ENCODE assay signal across 12 cellular contexts in the genomic region with DNA sequence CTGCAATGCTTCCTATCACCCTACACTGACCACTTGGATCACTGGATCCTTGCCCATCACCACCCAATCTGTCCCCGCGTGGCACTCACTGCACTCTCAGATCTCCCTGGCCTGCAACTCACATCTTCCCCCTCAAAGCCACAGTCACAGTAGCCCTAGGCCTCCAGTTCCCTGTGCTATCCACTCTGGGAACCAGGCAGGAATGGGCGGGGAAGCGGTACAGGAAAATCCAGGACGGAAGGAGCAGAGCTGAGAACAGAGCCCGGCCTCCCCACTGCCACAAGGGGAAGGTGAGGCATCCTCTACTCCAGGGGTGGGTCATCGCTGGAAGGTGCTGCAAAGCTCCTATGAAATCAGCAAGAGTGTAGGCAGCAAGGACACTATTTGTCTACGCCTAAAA.
DNase-seq lines count a peak whose midpoint lies in the region; ATAC-seq, FAIRE-seq and TF ChIP-seq lines count a peak whose summit lies in the region.
"Had no signal": no experiment of that assay in that cellular context is flagged by ENCODE, and none has a peak within 500 bp of the region (broad histone marks: within the 10 kb centered on the region; RNA-seq: fewer than 3 reads in every experiment).

No MANE protein-coding gene starts in this region.

- TF ChIP-seq CTCF in CD14-positive monocyte (IDR thresholded peaks at IDR 0.05) (no peak), IMR-90 (conservative IDR thresholded peaks at IDR 0.05; ENCODE audit: low read depth, low read length) (no peak), hepatocyte (IDR thresholded peaks at IDR 0.05; ENCODE audit: poor library complexity) (no peak), osteocyte (IDR thresholded peaks at IDR 0.05) (no peak), SK-N-SH (IDR thresholded peaks at IDR 0.05) (no peak)

- intact Hi-C loops in CD14-positive monocyte (cut with micrococcal nuclease) (no loop called here), IMR-90 (cut with micrococcal nuclease) (no loop called here)

- TF ChIP-seq RAD21 in IMR-90 (IDR thresholded peaks at IDR 0.05; ENCODE audit: low read length) (no peak), SK-N-SH (IDR thresholded peaks at IDR 0.05; ENCODE audit: low read length) (no peak)

- no peak overlapping the region for H2BK15ac ChIP-seq in IMR-90 (ENCODE audit: low read depth, low read length)

- peak overlapping the region; percentile 46; the same call in 1 of the 2 replicates for H3K23ac ChIP-seq in IMR-90 (ENCODE audit: low read depth, low read length)

- H3F3A ChIP-seq in SK-N-SH (replicated peaks; ENCODE audit: insufficient read depth), result no peaks in the 10 kb centered on the region

- H4K91ac ChIP-seq in IMR-90 (ENCODE audit: insufficient read depth, low read depth, low read length), result no peak overlapping the region

- no peak overlapping the region for H3K4me3 ChIP-seq in IMR-90 (ENCODE audit: insufficient read depth, low read depth, low read length)
- H3K4me3 ChIP-seq in hepatocyte, result no peak overlapping the region
- no peak overlapping the region for H3K4me3 ChIP-seq in SK-N-SH (ENCODE audit: low read depth in 2 of 2, low read length in 1 of 2)

- H3K79me1 ChIP-seq in IMR-90 (ENCODE audit: low read depth in 1 of 2, low read length in 2 of 2), result no peaks in the 10 kb centered on the region

- in situ Hi-C loops in IMR-90 (cut with MboI; ENCODE audit: low sequenced_read_pairs), result no loop called here

- H3K4ac ChIP-seq in IMR-90 (ENCODE audit: low read depth, low read length), result no peak overlapping the region

- H4K5ac ChIP-seq in IMR-90 (ENCODE audit: low read depth, low read length), result no peak overlapping the region

- no peak overlapping the region for H2AK5ac ChIP-seq in IMR-90 (ENCODE audit: low read depth, low read length)

- peaks cover 5% of the 10 kb centered on the region; the same call in 1 of the 2 replicates for H3K4me1 ChIP-seq in IMR-90 (ENCODE audit: control insufficient read depth, insufficient read depth, low read length)
- no peaks in the 10 kb centered on the region for H3K4me1 ChIP-seq in hepatocyte (ENCODE audit: insufficient read depth)
- no peaks in the 10 kb centered on the region; a peak in 1 of 4 replicates for H3K4me1 ChIP-seq in SK-N-SH (ENCODE audit: control insufficient read depth in 1 of 2, insufficient read depth in 2 of 2, low read depth in 1 of 2, low read length in 1 of 2)

- TF ChIP-seq POLR2A in IMR-90 (IDR thresholded peaks at IDR 0.05; ENCODE audit: low read depth, low read length) (no peak), GM12891 (IDR thresholded peaks at IDR 0.05; ENCODE audit: low read depth, low read length) (no peak)

- no peak overlapping the region for H3K27ac ChIP-seq in IMR-90 (ENCODE audit: insufficient read depth, low read length)
- no peak overlapping the region for H3K27ac ChIP-seq in hepatocyte
- H3K27ac ChIP-seq in SK-N-SH (ENCODE audit: low read depth in 2 of 2, low read length in 1 of 2), result no peak overlapping the region
- H3K27ac ChIP-seq: KMS-11 had no signal

- dilution Hi-C loops in IMR-90 (cut with HindIII; ENCODE audit: low sequenced_read_pairs, unreplicated experiment), result no loop called here

- H3K4me2 ChIP-seq in IMR-90 (ENCODE audit: low read depth, low read length) (no peak overlapping the region), hepatocyte (peak overlapping the region; percentile 96), SK-N-SH (no peak overlapping the region)
- H3K4me2 ChIP-seq: KMS-11 had no signal

- H3K36me3 Mint-ChIP-seq in CD14-positive monocyte (peaks cover 4 to 10% of the 10 kb centered on the region in 2 donors), osteocyte (ENCODE audit: unreplicated experiment) (peaks cover 3% of the 10 kb centered on the region)
- H3K36me3 Mint-ChIP-seq: activated CD8-positive, alpha-beta memory T cell treated with anti-CD3 and anti-CD28 coated beads, Interleukin-2, amount 10 ng/mL, durations not matched to agents 7 days and 5 days had no signal

- 60% methylated on average over 1 of the region's 8 CpGs; no CpG with 5 or more reads in 1 of the 2 experiments for WGBS in IMR-90 (ENCODE audit: extremely low coverage in 2 of 2, insufficient read length in 1 of 2), 2 experiments
- 85% methylated on average over 8 of the region's 8 CpGs for WGBS in hepatocyte (ENCODE audit: low lambda C conversion rate, missing lambda C conversion rate)
- 65% methylated on average over 8 of the region's 8 CpGs for WGBS in SK-N-SH (ENCODE audit: low lambda C conversion rate)

- no TSS peak for BruUV-seq in IMR-90 (replicated peaks; lab: Mats Ljungman, UMichigan)

- no peaks in the 10 kb centered on the region for H3K9me2 ChIP-seq in hepatocyte (replicated peaks; ENCODE audit: insufficient read depth)
- H3K9me2 ChIP-seq in SK-N-SH, result no peaks in the 10 kb centered on the region

- H2BK20ac ChIP-seq in IMR-90 (ENCODE audit: low read depth, low read length), result no peak overlapping the region

- H4K8ac ChIP-seq in IMR-90 (ENCODE audit: low read depth in 2 of 2, low read length in 2 of 2), result no peak overlapping the region

- no peak overlapping the region for H2AFZ ChIP-seq in IMR-90 (replicated peaks; ENCODE audit: low read length, poor library complexity)
- H2AFZ ChIP-seq in hepatocyte, result no peak overlapping the region
- no peak overlapping the region for H2AFZ ChIP-seq in SK-N-SH (ENCODE audit: low read depth)

- H2BK5ac ChIP-seq in IMR-90 (ENCODE audit: low read depth, low read length, poor library complexity, severe bottlenecking), result no peak overlapping the region

- H3K27me3 ChIP-seq in IMR-90 (ENCODE audit: control insufficient read depth, insufficient read depth, low read length), result peaks cover 16% of the 10 kb centered on the region
- peaks cover 23% of the 10 kb centered on the region for H3K27me3 ChIP-seq in hepatocyte
- H3K27me3 ChIP-seq in SK-N-SH (ENCODE audit: insufficient read depth), result peaks cover 45% of the 10 kb centered on the region; the same call in 1 of the 2 replicates

- no peak overlapping the region; the same call in 1 of the 2 replicates for H2BK120ac ChIP-seq in IMR-90 (ENCODE audit: low read depth, low read length)

- H3K27me3 Mint-ChIP-seq in CD14-positive monocyte (ENCODE audit: low read depth in 3 of 3) (peaks cover 32 to 45% (median 37%) of the 10 kb centered on the region in 3 donors), osteocyte (ENCODE audit: unreplicated experiment) (peaks cover 22% of the 10 kb centered on the region)

- H3K18ac ChIP-seq in IMR-90 (ENCODE audit: low read depth, low read length), result no peak overlapping the region

- H3K56ac ChIP-seq in IMR-90 (ENCODE audit: extremely low read depth, insufficient read depth, low read length), result no peak overlapping the region

- H3K14ac ChIP-seq in IMR-90 (replicated peaks; ENCODE audit: low read depth, low read length), result no peak overlapping the region

- H3K36me3 ChIP-seq in IMR-90 (ENCODE audit: control insufficient read depth, insufficient read depth, low read length) (no peaks in the 10 kb centered on the region), hepatocyte (replicated peaks; ENCODE audit: insufficient read depth, low read depth) (no peaks in the 10 kb centered on the region), SK-N-SH (replicated peaks in 1 of 2; ENCODE audit: control insufficient read depth in 1 of 2, insufficient read depth in 2 of 2, low read length in 1 of 2) (no peaks in the 10 kb centered on the region)

- DNase-seq in CD14-positive monocyte (ENCODE audit: low spot score) (no peak), IMR-90 (no peak), hepatocyte (ENCODE audit: low spot score) (no peak), osteocyte (ENCODE audit: extremely low spot score, unreplicated experiment) (no peak), SK-N-SH (no peak), GM12891 (ENCODE audit: insufficient read length, low spot score) (no peak), kidney tubule cell (ENCODE audit: low spot score) (no peak)
- DNase-seq: activated CD8-positive, alpha-beta memory T cell treated with anti-CD3 and anti-CD28 coated beads, Interleukin-2, amount 10 ng/mL, durations not matched to agents 7 days and 5 days; erythroblast; NCI-H2029 had no signal

- H3K79me2 ChIP-seq in hepatocyte (no peaks in the 10 kb centered on the region), SK-N-SH (ENCODE audit: insufficient read depth) (no peaks in the 10 kb centered on the region)

- H3K9me3 ChIP-seq in IMR-90 (ENCODE audit: control insufficient read depth, insufficient read depth, low read length) (no peaks in the 10 kb centered on the region), hepatocyte (ENCODE audit: low read depth) (no peaks in the 10 kb centered on the region), SK-N-SH (no peaks in the 10 kb centered on the region)

- no peaks in the 10 kb centered on the region for H4K20me1 ChIP-seq in IMR-90 (ENCODE audit: insufficient read depth, low read length)
- H4K20me1 ChIP-seq in hepatocyte (ENCODE audit: insufficient read depth, poor library complexity, severe bottlenecking), result no peaks in the 10 kb centered on the region
- no peaks in the 10 kb centered on the region for H4K20me1 ChIP-seq in SK-N-SH (ENCODE audit: insufficient read depth)

- H3K9me1 ChIP-seq in IMR-90 (ENCODE audit: insufficient read depth, low read length), result no peaks in the 10 kb centered on the region

- peak overlapping the region; percentile 83 to 97 for H3K4me3 Mint-ChIP-seq in CD14-positive monocyte
- H3K4me3 Mint-ChIP-seq in osteocyte (ENCODE audit: unreplicated experiment), result peak overlapping the region; percentile 72

- H3K9ac ChIP-seq in IMR-90 (ENCODE audit: low read depth, low read length) (no peak overlapping the region), SK-N-SH (no peak overlapping the region)
- H3K9ac ChIP-seq: KMS-11 had no signal

- CTCF ChIA-PET in IMR-90 (lab: Yijun Ruan, JAX) (no interaction called here), SK-N-SH (lab: Yijun Ruan, JAX) (interaction anchor here (1.0 to 2.1 kb wide), 4 partner anchors 13 to 639 kb away, joined by 3 to 6 read pairs (median 4); no protein-coding TSS in a partner anchor)

- POLR2A ChIA-PET in IMR-90 (lab: Charles Lee; ENCODE audit: unreplicated experiment), result no interaction called here
- POLR2A ChIA-PET in SK-N-SH (lab: Yijun Ruan, JAX), result no interaction called here

- H3K9me3 Mint-ChIP-seq in CD14-positive monocyte, result peaks cover 0 to 10% (median 8%) of the 10 kb centered on the region in 7 donors
- H3K9me3 Mint-ChIP-seq in osteocyte (ENCODE audit: unreplicated experiment), result no peaks in the 10 kb centered on the region

- FAIRE-seq in GM12891 (lab: Jason Lieb, UNC), result no peak

- H3K27ac Mint-ChIP-seq in CD14-positive monocyte, result no peak overlapping the region
- no peak overlapping the region for H3K27ac Mint-ChIP-seq in osteocyte (ENCODE audit: unreplicated experiment)
- H3K27ac Mint-ChIP-seq: activated CD8-positive, alpha-beta memory T cell treated with anti-CD3 and anti-CD28 coated beads, Interleukin-2, amount 10 ng/mL, durations not matched to agents 7 days and 5 days had no signal

- no peak overlapping the region for H2AK9ac ChIP-seq in IMR-90 (replicated peaks; ENCODE audit: low read depth, low read length, poor library complexity)

- peaks cover 14% of the 10 kb centered on the region for H3K4me1 Mint-ChIP-seq in CD14-positive monocyte
- H3K4me1 Mint-ChIP-seq in osteocyte (ENCODE audit: unreplicated experiment), result peaks cover 11% of the 10 kb centered on the region

- no peak for TF ChIP-seq EP300 in SK-N-SH (IDR thresholded peaks at IDR 0.05; ENCODE audit: borderline replicate concordance in 1 of 2, low read depth in 1 of 2, low read length in 1 of 2)

- no peak for ATAC-seq in IMR-90 (ENCODE audit: low read depth)
- ATAC-seq in HG02678 (IDR thresholded peaks at IDR 0.05; ENCODE audit: unreplicated experiment), result no peak
- ATAC-seq: activated CD8-positive, alpha-beta memory T cell treated with anti-CD3 and anti-CD28 coated beads, Interleukin-2, amount 10 ng/mL, durations not matched to agents 7 days and 5 days had no signal
